8 cellular contexts compared by ENCODE assay signal in the genomic region with DNA sequence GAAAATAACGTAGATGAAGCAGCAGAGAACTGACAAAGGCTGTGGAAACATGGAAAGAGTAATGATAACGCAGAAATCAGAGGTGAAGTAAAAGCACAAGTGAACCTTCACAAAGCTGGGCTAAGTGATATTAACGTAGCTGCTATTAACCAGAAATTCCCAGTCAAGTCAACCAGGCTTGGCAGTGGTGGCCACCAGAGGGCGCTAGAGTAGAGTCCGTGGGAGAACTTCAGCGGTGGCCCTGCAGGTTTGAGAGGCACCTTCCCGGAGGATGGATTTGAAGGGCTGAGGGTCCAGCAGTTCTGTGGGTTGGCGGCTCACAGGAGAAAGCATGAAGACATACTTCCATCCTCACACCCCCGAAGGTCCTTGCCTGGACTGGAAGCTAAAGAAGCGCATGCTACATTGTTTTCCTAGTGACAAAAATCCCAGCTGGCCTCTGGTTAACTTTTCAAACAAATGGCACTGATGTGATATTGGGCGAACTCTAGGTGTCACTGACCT.
DNase-seq lines count a peak whose midpoint lies in the region; ATAC-seq and TF ChIP-seq lines count a peak whose summit lies in the region.

No MANE protein-coding gene starts in this region.

- H3K4me3 ChIP-seq in GM12865 (ENCODE audit: low read depth, low read length) (no peak overlapping the region), MG63 (no peak overlapping the region), RWPE2 (ENCODE audit: severe bottlenecking) (no peak overlapping the region), fibroblast of the aortic adventitia (ENCODE audit: low read depth, low read length) (no peak overlapping the region), neural cell (ENCODE audit: low read length) (no peak overlapping the region)

- no peaks in the 10 kb centered on the region for H3K36me3 ChIP-seq in MG63
- H3K36me3 ChIP-seq in RWPE2 (ENCODE audit: low read depth), result no peaks in the 10 kb centered on the region
- no peaks in the 10 kb centered on the region for H3K36me3 ChIP-seq in neural cell (ENCODE audit: insufficient read depth, low read length)

- H3K9ac ChIP-seq in neural cell (ENCODE audit: low read length), result no peak overlapping the region

- peaks cover 43% of the 10 kb centered on the region for H3K4me1 ChIP-seq in RWPE2 (ENCODE audit: insufficient read depth, poor library complexity, severe bottlenecking)

- no peaks in the 10 kb centered on the region for H3F3A ChIP-seq in neural cell (ENCODE audit: insufficient read depth, low read length, poor library complexity, severe bottlenecking)

- TF ChIP-seq RAD21 in neural cell (conservative IDR thresholded peaks at IDR 0.05), result peak; percentile 71

- no peak for TF ChIP-seq EP300 in neural cell (conservative IDR thresholded peaks at IDR 0.05; ENCODE audit: poor library complexity, severe bottlenecking)

- no peak overlapping the region for H3K4me2 ChIP-seq in neural cell (ENCODE audit: low read length)

- H4K20me1 ChIP-seq in neural cell (ENCODE audit: insufficient read depth), result no peaks in the 10 kb centered on the region

- TF ChIP-seq CTCF in GM12865 (IDR thresholded peaks at IDR 0.05; ENCODE audit: insufficient read depth, low read depth, low read length, missing control alignments) (peak; percentile 93), RWPE2 (IDR thresholded peaks at IDR 0.05; ENCODE audit: poor library complexity, severe bottlenecking) (peak; percentile 96), fibroblast of the aortic adventitia (IDR thresholded peaks at IDR 0.05; ENCODE audit: insufficient read depth, low read length) (peak; percentile 97), neural cell (IDR thresholded peaks at IDR 0.05; ENCODE audit: poor library complexity, severe bottlenecking) (peak; percentile 79)

- no peak overlapping the region for H2AFZ ChIP-seq in neural cell (ENCODE audit: low read depth, low read length)

- no peaks in the 10 kb centered on the region for H3K9me3 ChIP-seq in MG63
- no peaks in the 10 kb centered on the region for H3K9me3 ChIP-seq in RWPE2 (ENCODE audit: severe bottlenecking)
- no peaks in the 10 kb centered on the region for H3K9me3 ChIP-seq in neural cell (ENCODE audit: low read length)

- no peaks in the 10 kb centered on the region for H3K9me2 ChIP-seq in neural cell (ENCODE audit: insufficient read depth, low read length)

- DNase-seq in GM12865 (ENCODE audit: low read depth) (peak; percentile 87), MG63 (peak; percentile 80), RWPE2 (ENCODE audit: low spot score) (peak; percentile 84), fibroblast of the aortic adventitia (ENCODE audit: low read depth) (peak; percentile 88)
- DNase-seq in activated effector memory CD4-positive, alpha-beta T cell treated with Interleukin-2 at 50 U/mL for 16 hours, result peak; percentile 76
- peak; percentile 44 to 88 (median 79) for DNase-seq in stimulated activated naive CD4-positive, alpha-beta T cell (lab: John Stamatoyannopoulos, UW)

- H3K27ac ChIP-seq in RWPE2 (ENCODE audit: poor library complexity, severe bottlenecking) (peak overlapping the region; percentile 94), neural cell (ENCODE audit: low read length) (no peak overlapping the region)

- no peaks in the 10 kb centered on the region for H3K27me3 ChIP-seq in MG63
- no peaks in the 10 kb centered on the region for H3K27me3 ChIP-seq in RWPE2 (ENCODE audit: insufficient read depth, poor library complexity, severe bottlenecking)
- no peaks in the 10 kb centered on the region for H3K27me3 ChIP-seq in neural cell (ENCODE audit: insufficient read depth, low read depth, low read length)

- ATAC-seq in RWPE2 (ENCODE audit: low read depth) (peak; percentile 53; the same call in 2 of the 3 replicates), GM21526 (IDR thresholded peaks at IDR 0.05; ENCODE audit: low FRiP score, unreplicated experiment) (no peak)

- no peaks in the 10 kb centered on the region for H3K79me2 ChIP-seq in neural cell (replicated peaks; ENCODE audit: insufficient read depth, low read length)

TF ChIP-seq in neural cell, 6 proteins besides CTCF, POLR2A, EP300 and RAD21:
- TF ChIP-seq, protein P1, sequence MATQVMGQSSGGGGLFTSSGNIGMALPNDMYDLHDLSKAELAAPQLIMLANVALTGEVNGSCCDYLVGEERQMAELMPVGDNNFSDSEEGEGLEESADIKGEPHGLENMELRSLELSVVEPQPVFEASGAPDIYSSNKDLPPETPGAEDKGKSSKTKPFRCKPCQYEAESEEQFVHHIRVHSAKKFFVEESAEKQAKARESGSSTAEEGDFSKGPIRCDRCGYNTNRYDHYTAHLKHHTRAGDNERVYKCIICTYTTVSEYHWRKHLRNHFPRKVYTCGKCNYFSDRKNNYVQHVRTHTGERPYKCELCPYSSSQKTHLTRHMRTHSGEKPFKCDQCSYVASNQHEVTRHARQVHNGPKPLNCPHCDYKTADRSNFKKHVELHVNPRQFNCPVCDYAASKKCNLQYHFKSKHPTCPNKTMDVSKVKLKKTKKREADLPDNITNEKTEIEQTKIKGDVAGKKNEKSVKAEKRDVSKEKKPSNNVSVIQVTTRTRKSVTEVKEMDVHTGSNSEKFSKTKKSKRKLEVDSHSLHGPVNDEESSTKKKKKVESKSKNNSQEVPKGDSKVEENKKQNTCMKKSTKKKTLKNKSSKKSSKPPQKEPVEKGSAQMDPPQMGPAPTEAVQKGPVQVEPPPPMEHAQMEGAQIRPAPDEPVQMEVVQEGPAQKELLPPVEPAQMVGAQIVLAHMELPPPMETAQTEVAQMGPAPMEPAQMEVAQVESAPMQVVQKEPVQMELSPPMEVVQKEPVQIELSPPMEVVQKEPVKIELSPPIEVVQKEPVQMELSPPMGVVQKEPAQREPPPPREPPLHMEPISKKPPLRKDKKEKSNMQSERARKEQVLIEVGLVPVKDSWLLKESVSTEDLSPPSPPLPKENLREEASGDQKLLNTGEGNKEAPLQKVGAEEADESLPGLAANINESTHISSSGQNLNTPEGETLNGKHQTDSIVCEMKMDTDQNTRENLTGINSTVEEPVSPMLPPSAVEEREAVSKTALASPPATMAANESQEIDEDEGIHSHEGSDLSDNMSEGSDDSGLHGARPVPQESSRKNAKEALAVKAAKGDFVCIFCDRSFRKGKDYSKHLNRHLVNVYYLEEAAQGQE (IDR thresholded peaks at IDR 0.05; ENCODE audit: borderline replicate concordance), result no peak
- TF ChIP-seq SMC3 (conservative IDR thresholded peaks at IDR 0.05; ENCODE audit: poor library complexity), result peak; percentile 83
